Comparison of ENCODE assay signal across 31 cellular contexts in genomic region chr7:139051655-139052054, GRCh38.
"Had no signal": no experiment of that assay in that cellular context is flagged by ENCODE, and none has a peak within 500 bp of the region (broad histone marks: within the 10 kb centered on the region; RNA-seq: fewer than 3 reads in every experiment).

No MANE protein-coding gene starts in this region.

- H3K36me3 ChIP-seq: uterus had no signal

- DNase-seq: dermis blood vessel endothelial cell; effector memory CD4-positive, alpha-beta T cell; foreskin keratinocyte; heart left ventricle; left cardiac atrium; left lung; mesenchymal stem cell; mucosa of descending colon; naive B cell; pancreas; stimulated activated CD4-positive, alpha-beta T cell treated with anti-CD3 and anti-CD28 coated beads, Interleukin-12 subunit alpha, Interleukin-12 subunit beta, amount 100 ng/mL, for 4 hours; stimulated activated CD4-positive, alpha-beta T cell treated with anti-CD3 and anti-CD28 coated beads, Interleukin-1b, Interleukin-23, amount 100 ng/mL, for 48 hours; stimulated activated CD4-positive, alpha-beta T cell treated with anti-CD3 and anti-CD28 coated beads, Interleukin-4, amount 100 ng/mL, for 1 hour; stimulated activated CD8-positive, alpha-beta memory T cell treated with anti-CD3 and anti-CD28 coated beads, Interleukin-4, amount 100 ng/mL, for 48 hours; stimulated activated naive CD4-positive, alpha-beta T cell; stimulated activated naive CD8-positive, alpha-beta T cell treated with anti-CD3 and anti-CD28 coated beads, Interleukin-15, amount 100 ng/mL, for 72 hours; transverse colon; upper lobe of right lung; uterus had no signal

- H3K27ac Mint-ChIP-seq: mesothelial cell of epicardium; natural killer cell treated with Interleukin-12 subunit alpha and Interleukin-12 subunit beta and Interleukin-15 and Interleukin-18, amount 100 ng/mL, for 72 hours; progenitor cell of endocrine pancreas had no signal

- H3K9me3 Mint-ChIP-seq: mesothelial cell of epicardium; naive B cell; natural killer cell treated with Interleukin-12 subunit alpha and Interleukin-12 subunit beta and Interleukin-15 and Interleukin-18, amount 100 ng/mL, for 72 hours; neural crest cell; stimulated activated naive CD8-positive, alpha-beta T cell treated with anti-CD3 and anti-CD28 coated beads, Interleukin-15, amount 100 ng/mL, for 72 hours had no signal

- ATAC-seq: foreskin keratinocyte; gastroesophageal sphincter; heart left ventricle; left cardiac atrium; left lung; mucosa of descending colon; natural killer cell treated with Interleukin-12 subunit alpha and Interleukin-12 subunit beta and Interleukin-15 and Interleukin-18, amount 100 ng/mL, for 72 hours; pancreas; sciatic nerve; stimulated activated naive CD8-positive, alpha-beta T cell treated with anti-CD3 and anti-CD28 coated beads, Interleukin-15, amount 100 ng/mL, for 72 hours; upper lobe of right lung had no signal

- H3K4me1 ChIP-seq: esophagus muscularis mucosa, foreskin keratinocyte, gastroesophageal sphincter, left lung, pancreas, suprapubic skin, transverse colon, upper lobe of right lung, uterus had no signal

- H3K27me3 Mint-ChIP-seq: naive B cell; natural killer cell treated with Interleukin-12 subunit alpha and Interleukin-12 subunit beta and Interleukin-15 and Interleukin-18, amount 100 ng/mL, for 72 hours; progenitor cell of endocrine pancreas; stimulated activated naive CD8-positive, alpha-beta T cell treated with anti-CD3 and anti-CD28 coated beads, Interleukin-15, amount 100 ng/mL, for 72 hours had no signal

- FAIRE-seq: endothelial cell of umbilical vein, pancreas had no signal

- H3K4me3 ChIP-seq: esophagus muscularis mucosa, gastroesophageal sphincter, heart left ventricle, hepatocyte, left lung, mucosa of descending colon, pancreas, smooth muscle cell, suprapubic skin, transverse colon, upper lobe of right lung, uterus had no signal

- H3K9me3 ChIP-seq: esophagus muscularis mucosa, gastroesophageal sphincter, heart left ventricle, left lung, mucosa of descending colon, neutrophil, pancreas, suprapubic skin, transverse colon, upper lobe of right lung, uterus had no signal

- H3K4me3 Mint-ChIP-seq: mesothelial cell of epicardium; natural killer cell treated with Interleukin-12 subunit alpha and Interleukin-12 subunit beta and Interleukin-15 and Interleukin-18, amount 100 ng/mL, for 72 hours; neural crest cell; stimulated activated naive CD8-positive, alpha-beta T cell treated with anti-CD3 and anti-CD28 coated beads, Interleukin-15, amount 100 ng/mL, for 72 hours had no signal

- H3K4me2 ChIP-seq: hepatocyte, smooth muscle cell had no signal

- H3K27ac ChIP-seq: esophagus muscularis mucosa, foreskin keratinocyte, gastroesophageal sphincter, heart left ventricle, hepatocyte, left lung, neutrophil, pancreas, suprapubic skin, transverse colon, upper lobe of right lung, uterus had no signal

- H3K4me1 Mint-ChIP-seq: mesothelial cell of epicardium, neural crest cell had no signal

- H3K27me3 ChIP-seq: esophagus muscularis mucosa, foreskin keratinocyte, gastroesophageal sphincter, heart left ventricle, hepatocyte, left lung, neutrophil, pancreas, suprapubic skin, transverse colon, upper lobe of right lung, uterus had no signal
